19 cellular contexts compared by ENCODE assay signal in the genomic region with DNA sequence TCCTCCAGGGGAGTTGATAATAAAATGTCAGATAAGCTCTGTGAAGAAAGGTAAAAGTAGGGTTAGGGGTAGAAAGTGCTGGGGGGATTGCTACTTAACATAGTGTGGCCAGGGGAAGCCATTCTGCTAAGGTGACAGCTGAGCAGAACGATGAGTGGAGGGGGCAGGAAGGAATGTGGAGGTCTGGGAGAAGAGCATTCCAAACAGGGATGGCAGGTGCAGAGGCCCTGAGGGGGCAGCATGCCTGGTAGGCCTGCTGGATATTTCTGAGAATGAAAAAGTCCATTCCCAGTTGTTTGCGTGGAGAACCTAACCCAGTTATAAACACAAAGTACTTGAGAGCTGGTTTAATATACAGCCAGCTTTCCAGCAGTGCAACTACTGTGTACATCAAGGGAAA. TPM values are rescaled to one million over a fixed set of nuclear protein-coding genes. Genes with fewer than 3 reads are reported as not detected.
DNase-seq lines count a peak whose midpoint lies in the region; TF ChIP-seq lines count a peak whose summit lies in the region.
"Had no signal": no experiment of that assay in that cellular context is flagged by ENCODE, and none has a peak within 500 bp of the region (broad histone marks: within the 10 kb centered on the region; RNA-seq: fewer than 3 reads in every experiment).

No MANE protein-coding gene starts in this region.

- H3K4ac ChIP-seq in trophoblast cell (ENCODE audit: low read depth, low read length): no peak overlapping the region

- no peak overlapping the region for H3K23ac ChIP-seq in trophoblast cell (ENCODE audit: low read length)

- no peak overlapping the region for H2AK5ac ChIP-seq in trophoblast cell (ENCODE audit: low read length)

- H3K9me3 ChIP-seq in BLaER1 (no peaks in the 10 kb centered on the region), neural progenitor cell (ENCODE audit: low read depth) (no peaks in the 10 kb centered on the region), hepatocyte (ENCODE audit: low read depth) (no peaks in the 10 kb centered on the region), trophoblast cell (ENCODE audit: insufficient read depth, low read depth, low read length) (no peaks in the 10 kb centered on the region), breast epithelium (no peaks in the 10 kb centered on the region)

- no peak overlapping the region for H3K9ac ChIP-seq in BLaER1
- no peak overlapping the region for H3K9ac ChIP-seq in neural progenitor cell
- no peak overlapping the region for H3K9ac ChIP-seq in trophoblast cell (ENCODE audit: low read length)

- H3K4me1 ChIP-seq in BLaER1 (peaks cover 52% of the 10 kb centered on the region), neural progenitor cell (peaks cover 6% of the 10 kb centered on the region), hepatocyte (ENCODE audit: insufficient read depth) (peaks cover 6% of the 10 kb centered on the region), trophoblast cell (ENCODE audit: control insufficient read depth in 1 of 2, insufficient read depth in 2 of 2, low read length in 2 of 2) (peaks cover 0 to 4% of the 10 kb centered on the region in 2 experiments), breast epithelium (no peaks in the 10 kb centered on the region)

- H3K27ac ChIP-seq in BLaER1: no peak overlapping the region
- no peak overlapping the region for H3K27ac ChIP-seq in neural progenitor cell
- no peak overlapping the region for H3K27ac ChIP-seq in hepatocyte
- H3K27ac ChIP-seq in trophoblast cell (ENCODE audit: low read depth, low read length): no peak overlapping the region
- H3K27ac ChIP-seq in breast epithelium: no peak overlapping the region
- H3K27ac ChIP-seq: PC-9, RWPE1 had no signal

- no peak overlapping the region for H2BK12ac ChIP-seq in trophoblast cell (ENCODE audit: low read length)

- no peaks in the 10 kb centered on the region for H3K79me1 ChIP-seq in trophoblast cell (ENCODE audit: low read length)

- no peak overlapping the region for H3K14ac ChIP-seq in trophoblast cell (ENCODE audit: low read length)

- H4K8ac ChIP-seq in trophoblast cell (ENCODE audit: low read depth, low read length): no peak overlapping the region

- TF ChIP-seq CTCF in neural progenitor cell (IDR thresholded peaks at IDR 0.05): no peak
- TF ChIP-seq CTCF in hepatocyte (IDR thresholded peaks at IDR 0.05; ENCODE audit: poor library complexity): no peak
- no peak for TF ChIP-seq CTCF in breast epithelium (IDR thresholded peaks at IDR 0.05)

- H3K36me3 ChIP-seq in BLaER1 (no peaks in the 10 kb centered on the region), neural progenitor cell (no peaks in the 10 kb centered on the region), hepatocyte (replicated peaks; ENCODE audit: insufficient read depth, low read depth) (no peaks in the 10 kb centered on the region), trophoblast cell (ENCODE audit: control insufficient read depth in 1 of 2, insufficient read depth in 2 of 2, low read length in 2 of 2) (no peaks in the 10 kb centered on the region), breast epithelium (no peaks in the 10 kb centered on the region)

- H2BK5ac ChIP-seq in trophoblast cell (ENCODE audit: low read depth, low read length, poor library complexity): no peak overlapping the region

- WGBS in hepatocyte (ENCODE audit: low lambda C conversion rate, missing lambda C conversion rate): 45% methylated on average over 2 of the region's 2 CpGs
- no CpG with 5 or more reads among the region's 2 CpGs for WGBS in trophoblast cell (ENCODE audit: extremely low coverage, insufficient coverage, insufficient read length)

- peaks cover 36% of the 10 kb centered on the region for H3K4me1 Mint-ChIP-seq in dendritic cell treated with granulocyte-macrophage colony-stimulating factor and Interleukin-4, amounts not matched to agents 40 ng/mL and 50 ng/mL, for 4 days (ENCODE audit: low read depth)
- H3K4me1 Mint-ChIP-seq in neural progenitor cell: peaks cover 8% of the 10 kb centered on the region

- no peaks in the 10 kb centered on the region for H3K27me3 ChIP-seq in BLaER1
- H3K27me3 ChIP-seq in neural progenitor cell: no peaks in the 10 kb centered on the region
- H3K27me3 ChIP-seq in hepatocyte: no peaks in the 10 kb centered on the region
- H3K27me3 ChIP-seq in trophoblast cell (ENCODE audit: insufficient read depth, low read length): no peaks in the 10 kb centered on the region
- no peaks in the 10 kb centered on the region for H3K27me3 ChIP-seq in breast epithelium

- no peaks in the 10 kb centered on the region for H3K9me3 Mint-ChIP-seq in dendritic cell treated with granulocyte-macrophage colony-stimulating factor and Interleukin-4, amounts not matched to agents 40 ng/mL and 50 ng/mL, for 4 days
- H3K9me3 Mint-ChIP-seq in neural progenitor cell: peaks cover 4% of the 10 kb centered on the region
- H3K9me3 Mint-ChIP-seq: GM23338 had no signal

- TF ChIP-seq POLR2A in breast epithelium (IDR thresholded peaks at IDR 0.05): no peak

- H3K79me2 ChIP-seq in neural progenitor cell (ENCODE audit: low read depth) (no peaks in the 10 kb centered on the region), hepatocyte (no peaks in the 10 kb centered on the region), trophoblast cell (ENCODE audit: control insufficient read depth, insufficient read depth, low read length, poor library complexity) (no peaks in the 10 kb centered on the region)

- H2AFZ ChIP-seq in neural progenitor cell (replicated peaks) (no peak overlapping the region), hepatocyte (no peak overlapping the region), trophoblast cell (ENCODE audit: insufficient read depth, low read length, poor library complexity) (no peak overlapping the region)
- H2AFZ ChIP-seq: GM23338, PC-9 had no signal

- peak overlapping the region; percentile 85 for H3K4me2 ChIP-seq in BLaER1
- no peak overlapping the region for H3K4me2 ChIP-seq in neural progenitor cell
- H3K4me2 ChIP-seq in hepatocyte: no peak overlapping the region
- no peak overlapping the region for H3K4me2 ChIP-seq in trophoblast cell (ENCODE audit: low read length)
- H3K4me2 ChIP-seq: GM23338, PC-9 had no signal

- DNase-seq in COLO668 (lab: John Stamatoyannopoulos, UW; ENCODE audit: unreplicated experiment) (peak; percentile 42), neural progenitor cell (ENCODE audit: low spot score) (no peak), hepatocyte (ENCODE audit: low spot score) (no peak), trophoblast cell (no peak), breast epithelium (ENCODE audit: low spot score in 2 of 2) (no peak)
- DNase-seq: COR-L47, DMS 273 treated with DMSO at 0.1 percent for 48 hours, EL, KBM-7, NCI-H1105 treated with DMSO at 0.1 percent for 48 hours, NCI-H2081 treated with DMSO at 0.1 percent for 48 hours, NCI-H524, NCI-H82, PC-9 had no signal

- no peak overlapping the region for H3K4me3 ChIP-seq in BLaER1
- H3K4me3 ChIP-seq in neural progenitor cell: no peak overlapping the region
- H3K4me3 ChIP-seq in hepatocyte: no peak overlapping the region
- no peak overlapping the region for H3K4me3 ChIP-seq in trophoblast cell (ENCODE audit: low read depth, low read length)
- H3K4me3 ChIP-seq in breast epithelium: no peak overlapping the region
- H3K4me3 ChIP-seq: GM23338, PC-9 had no signal

- no peak overlapping the region for H4K91ac ChIP-seq in trophoblast cell (ENCODE audit: low read depth, low read length)

- no peak overlapping the region for H4K12ac ChIP-seq in trophoblast cell (ENCODE audit: low read depth, low read length)

- no peaks in the 10 kb centered on the region for H3K9me2 ChIP-seq in hepatocyte (replicated peaks; ENCODE audit: insufficient read depth)

- no peak overlapping the region for H3K18ac ChIP-seq in trophoblast cell (ENCODE audit: low read length)

- peak overlapping the region; percentile 51 for H3K27ac Mint-ChIP-seq in dendritic cell treated with granulocyte-macrophage colony-stimulating factor and Interleukin-4, amounts not matched to agents 40 ng/mL and 50 ng/mL, for 4 days
- H3K27ac Mint-ChIP-seq in neural progenitor cell: peak overlapping the region; percentile 89
- H3K27ac Mint-ChIP-seq: GM23338 had no signal

- no peak overlapping the region for H2BK120ac ChIP-seq in trophoblast cell (ENCODE audit: insufficient read depth, low read length, poor library complexity)

- H3K27me3 Mint-ChIP-seq in dendritic cell treated with granulocyte-macrophage colony-stimulating factor and Interleukin-4, amounts not matched to agents 40 ng/mL and 50 ng/mL, for 4 days: peaks cover 4% of the 10 kb centered on the region
- peaks cover 6% of the 10 kb centered on the region for H3K27me3 Mint-ChIP-seq in neural progenitor cell (ENCODE audit: insufficient read depth, low read depth)

- H4K20me1 ChIP-seq in BLaER1: no peaks in the 10 kb centered on the region
- H4K20me1 ChIP-seq in neural progenitor cell (ENCODE audit: low read depth): no peaks in the 10 kb centered on the region
- no peaks in the 10 kb centered on the region for H4K20me1 ChIP-seq in hepatocyte (ENCODE audit: insufficient read depth, poor library complexity, severe bottlenecking)

- intact Hi-C loops in dendritic cell treated with granulocyte-macrophage colony-stimulating factor and Interleukin-4, amounts not matched to agents 40 ng/mL and 50 ng/mL, for 4 days (cut with micrococcal nuclease): no loop called here
- intact Hi-C loops in breast epithelium (cut with DNase I; ENCODE audit: low total_unique reads): no loop called here

- H3K36me3 Mint-ChIP-seq in dendritic cell treated with granulocyte-macrophage colony-stimulating factor and Interleukin-4, amounts not matched to agents 40 ng/mL and 50 ng/mL, for 4 days (ENCODE audit: low read depth): peaks cover 24% of the 10 kb centered on the region
- H3K36me3 Mint-ChIP-seq in neural progenitor cell: peaks cover 2% of the 10 kb centered on the region

- H3F3A ChIP-seq in neural progenitor cell (ENCODE audit: low read depth): no peaks in the 10 kb centered on the region

- H3K4me3 Mint-ChIP-seq in dendritic cell treated with granulocyte-macrophage colony-stimulating factor and Interleukin-4, amounts not matched to agents 40 ng/mL and 50 ng/mL, for 4 days: no peak overlapping the region
- H3K4me3 Mint-ChIP-seq in neural progenitor cell: peak overlapping the region; percentile 6
- H3K4me3 Mint-ChIP-seq: CD14-positive monocyte, GM23338 had no signal

RNA-seq across cellular contexts. Expression of gene GFRA4, which starts 9.3 kb away (rescaled TPM):
- total RNA-seq in neural progenitor cell (ENCODE audit: low replicate concordance) (not detected in 2 replicates), hepatocyte (0.24 TPM in 1 of 2 replicates, not detected in the other), breast epithelium (not detected)
- polyA plus RNA-seq in hepatocyte: not detected in 2 replicates
- polyA plus RNA-seq in trophoblast cell (2013): not detected in 2 replicates
- total RNA-seq: GM23338, PC-9 had no signal
- polyA plus RNA-seq: CD14-positive monocyte, GM23338 had no signal

RNA-seq across cellular contexts. Expression of gene ADAM33, which starts 27.9 kb away (rescaled TPM):
- total RNA-seq in neural progenitor cell (ENCODE audit: low replicate concordance) (7.0 and 18.9 TPM in 2 replicates), hepatocyte (14.8 and 18.9 TPM in 2 replicates), breast epithelium (10 to 100 TPM; 29.4 to 39.5 (median 37.4) TPM)
- 41.6 and 54.8 TPM in 2 replicates for polyA plus RNA-seq in hepatocyte
- polyA plus RNA-seq in trophoblast cell (2013): 10.1 and 10.4 TPM in 2 replicates
- total RNA-seq: PC-9 had no signal
- polyA plus RNA-seq: CD14-positive monocyte had no signal

RNA-seq across cellular contexts. Expression of gene SIGLEC1, which starts 58.5 kb away (rescaled TPM):
- total RNA-seq in neural progenitor cell (ENCODE audit: low replicate concordance) (not detected in 2 replicates), hepatocyte (0.16 and 0.23 TPM in 2 replicates), breast epithelium (10 to 100 TPM in 1 of 3 donors, 1 to 10 TPM in 2; 2.0 to 32.0 (median 6.9) TPM)
- 0.11 and 0.62 TPM in 2 replicates for polyA plus RNA-seq in hepatocyte
- 0.01 TPM in 2 replicates for polyA plus RNA-seq in trophoblast cell (2013)
- total RNA-seq: GM23338, PC-9 had no signal
- polyA plus RNA-seq: GM23338 had no signal
